ENCODE assay signal across 8 cellular contexts in the genomic region with DNA sequence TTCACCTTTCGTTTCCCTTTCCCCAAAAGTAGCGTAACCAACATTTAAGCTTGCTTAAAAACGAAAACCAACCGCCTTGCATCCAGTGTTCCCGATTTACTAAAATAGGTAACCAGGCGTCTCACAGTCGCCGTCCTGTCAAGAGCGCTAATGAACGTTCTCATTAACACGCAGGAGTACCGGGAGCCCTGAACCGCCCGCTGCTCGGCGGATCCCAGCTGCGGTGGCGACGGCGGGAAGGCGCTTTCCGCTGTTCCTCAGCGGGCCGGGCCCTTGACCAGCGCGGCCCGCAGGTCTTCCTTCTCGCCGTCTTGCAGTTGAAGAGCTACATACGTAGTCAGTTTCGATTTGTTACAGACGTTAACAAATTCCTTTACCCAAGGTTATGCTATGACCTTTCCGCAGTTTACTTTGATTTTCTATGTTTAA. TPM values are rescaled to one million over a fixed set of nuclear protein-coding genes. Genes with fewer than 3 reads are reported as not detected.
DNase-seq lines count a peak whose midpoint lies in the region; ATAC-seq and TF ChIP-seq lines count a peak whose summit lies in the region.

No MANE protein-coding gene starts in this region.

- H3K9me3 ChIP-seq in BLaER1 (peaks cover 38% of the 10 kb centered on the region), muscle layer of duodenum (ENCODE audit: control insufficient read depth in 1 of 2, low read length in 2 of 2) (peaks cover 0 to 15% of the 10 kb centered on the region in 2 donors)

- H3K27ac ChIP-seq in BLaER1 (no peak overlapping the region), muscle layer of duodenum (ENCODE audit: low read length) (no peak overlapping the region)

- no peak for TF ChIP-seq CTCF in choroid plexus epithelial cell (conservative IDR thresholded peaks at IDR 0.05; ENCODE audit: low read depth, low read length)

- H3K4me3 ChIP-seq in BLaER1: peak overlapping the region; percentile 49
- peak overlapping the region; percentile 31 for H3K4me3 ChIP-seq in choroid plexus epithelial cell (ENCODE audit: low read depth, low read length)
- peak overlapping the region; percentile 57 to 65 for H3K4me3 ChIP-seq in muscle layer of duodenum (ENCODE audit: low read depth in 1 of 2, low read length in 2 of 2)

- H3K9me3 Mint-ChIP-seq in IgD-negative memory B cell: peaks cover 0 to 4% (median 4%) of the 10 kb centered on the region in 3 donors

- H3K36me3 Mint-ChIP-seq in IgD-negative memory B cell: no peaks in the 10 kb centered on the region

- H3K4me1 ChIP-seq in BLaER1 (peaks cover 44% of the 10 kb centered on the region), muscle layer of duodenum (ENCODE audit: control insufficient read depth in 1 of 2, insufficient read depth in 2 of 2, low read length in 2 of 2) (peaks cover 0 to 24% of the 10 kb centered on the region in 2 donors)

- H3K4me3 Mint-ChIP-seq in IgD-negative memory B cell: peak overlapping the region; percentile 32 to 65 (median 59)

- peaks cover 67% of the 10 kb centered on the region for H3K27me3 Mint-ChIP-seq in IgD-negative memory B cell

- H3K9ac ChIP-seq in BLaER1: no peak overlapping the region

- no peak overlapping the region for H3K27ac Mint-ChIP-seq in IgD-negative memory B cell

- H3K27me3 ChIP-seq in BLaER1 (peaks cover 89% of the 10 kb centered on the region), muscle layer of duodenum (ENCODE audit: low read depth, low read length) (peaks cover 49% of the 10 kb centered on the region)

- peak overlapping the region; percentile 70 for H3K4me2 ChIP-seq in BLaER1

- peak; percentile 29 for DNase-seq in choroid plexus epithelial cell (ENCODE audit: low read depth)
- no peak for DNase-seq in NCI-H2196 (lab: John Stamatoyannopoulos, UW; ENCODE audit: unreplicated experiment)
- DNase-seq in HT-29 (ENCODE audit: low spot score): no peak
- DNase-seq in NCI-H1436 treated with DMSO at 0.1 percent for 48 hours (lab: John Stamatoyannopoulos, UW): no peak

- H4K20me1 ChIP-seq in BLaER1: peaks cover 22% of the 10 kb centered on the region

- peaks cover 2 to 9% (median 4%) of the 10 kb centered on the region in 3 donors for H3K4me1 Mint-ChIP-seq in IgD-negative memory B cell

- ATAC-seq in HG03097 (IDR thresholded peaks at IDR 0.05; ENCODE audit: low FRiP score, unreplicated experiment): no peak

- H3K36me3 ChIP-seq in BLaER1 (no peaks in the 10 kb centered on the region), muscle layer of duodenum (ENCODE audit: control insufficient read depth in 1 of 2, insufficient read depth in 2 of 2, low read length in 2 of 2) (no peaks in the 10 kb centered on the region)

RNA-seq across cellular contexts. Expression of a gene that starts 2.0 kb away (rescaled TPM):
- not detected for polyA plus RNA-seq in IgD-negative memory B cell
- total RNA-seq in HT-29 (2014; rRNA removed; shearing (Covaris generic)): not detected in 2 replicates

RNA-seq across cellular contexts. Expression of a gene that starts 46.2 kb away (rescaled TPM):
- not detected for polyA plus RNA-seq in IgD-negative memory B cell
- not detected in 2 replicates for total RNA-seq in HT-29 (2014; rRNA removed; shearing (Covaris generic))
